Comparison of ENCODE assay signal across 1 cellular context in the genomic region with DNA sequence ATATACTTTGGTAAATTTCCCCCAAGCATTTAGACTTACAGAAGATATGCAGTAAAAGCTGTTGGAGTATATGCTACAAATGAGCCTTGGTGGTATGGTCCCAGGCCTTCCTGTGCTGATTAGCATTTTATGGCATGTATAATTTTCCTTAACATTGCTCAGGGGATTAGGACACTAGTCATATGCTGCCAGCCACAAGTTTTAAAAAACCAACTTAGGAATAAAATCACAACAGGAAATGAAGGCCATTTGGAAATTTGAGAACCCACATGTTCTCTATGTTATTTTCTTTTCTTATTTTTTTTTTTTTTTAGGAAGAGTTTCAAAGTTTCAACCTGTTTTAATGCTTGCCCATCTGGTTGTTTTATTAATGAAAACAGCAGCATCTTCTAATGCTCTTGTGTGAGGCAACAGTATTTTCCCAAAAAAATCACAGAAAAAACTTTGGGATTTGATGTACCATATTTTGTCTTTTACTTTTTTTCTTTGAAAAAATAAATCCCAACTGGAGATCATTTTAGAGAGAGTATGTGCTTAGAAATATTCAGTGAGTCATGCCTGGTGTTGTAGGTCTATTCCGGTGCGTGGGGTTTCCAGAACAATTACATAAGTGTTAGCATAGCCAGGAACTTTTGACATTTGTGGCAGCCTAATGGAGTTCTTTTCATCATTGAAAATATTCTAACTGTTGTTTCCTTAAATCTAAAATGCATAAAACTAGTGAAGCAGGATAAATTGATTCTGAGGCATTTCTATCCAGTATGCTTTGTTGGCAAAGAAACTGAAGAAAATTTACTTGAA.
A peak's percentile ranks its signal among the peaks of the same experiment; 100 is the strongest.
TF ChIP-seq lines count a peak whose summit lies in the region.

No MANE protein-coding gene starts in this region.

TF ChIP-seq in SK-N-SH, 30 proteins besides CTCF, POLR2A, EP300 and RAD21 (continued from another document):
- TF ChIP-seq SIN3A (IDR thresholded peaks at IDR 0.05; ENCODE audit: borderline replicate concordance, low read depth, low read length), result no peak
- no peak for TF ChIP-seq YY1 (IDR thresholded peaks at IDR 0.05; ENCODE audit: low read depth)
- TF ChIP-seq FOXJ3 (CRISPR knock-in tag; IDR thresholded peaks at IDR 0.05), result no peak
- no peak for TF ChIP-seq TAF1 (IDR thresholded peaks at IDR 0.05; ENCODE audit: borderline replicate concordance, low read depth, low read length)
- peak; percentile 29; the same call in 1 of the 2 replicates for TF ChIP-seq POLR2AphosphoS5 (IDR thresholded peaks at IDR 0.05; ENCODE audit: low read depth, low read length)
- TF ChIP-seq, protein P1, sequence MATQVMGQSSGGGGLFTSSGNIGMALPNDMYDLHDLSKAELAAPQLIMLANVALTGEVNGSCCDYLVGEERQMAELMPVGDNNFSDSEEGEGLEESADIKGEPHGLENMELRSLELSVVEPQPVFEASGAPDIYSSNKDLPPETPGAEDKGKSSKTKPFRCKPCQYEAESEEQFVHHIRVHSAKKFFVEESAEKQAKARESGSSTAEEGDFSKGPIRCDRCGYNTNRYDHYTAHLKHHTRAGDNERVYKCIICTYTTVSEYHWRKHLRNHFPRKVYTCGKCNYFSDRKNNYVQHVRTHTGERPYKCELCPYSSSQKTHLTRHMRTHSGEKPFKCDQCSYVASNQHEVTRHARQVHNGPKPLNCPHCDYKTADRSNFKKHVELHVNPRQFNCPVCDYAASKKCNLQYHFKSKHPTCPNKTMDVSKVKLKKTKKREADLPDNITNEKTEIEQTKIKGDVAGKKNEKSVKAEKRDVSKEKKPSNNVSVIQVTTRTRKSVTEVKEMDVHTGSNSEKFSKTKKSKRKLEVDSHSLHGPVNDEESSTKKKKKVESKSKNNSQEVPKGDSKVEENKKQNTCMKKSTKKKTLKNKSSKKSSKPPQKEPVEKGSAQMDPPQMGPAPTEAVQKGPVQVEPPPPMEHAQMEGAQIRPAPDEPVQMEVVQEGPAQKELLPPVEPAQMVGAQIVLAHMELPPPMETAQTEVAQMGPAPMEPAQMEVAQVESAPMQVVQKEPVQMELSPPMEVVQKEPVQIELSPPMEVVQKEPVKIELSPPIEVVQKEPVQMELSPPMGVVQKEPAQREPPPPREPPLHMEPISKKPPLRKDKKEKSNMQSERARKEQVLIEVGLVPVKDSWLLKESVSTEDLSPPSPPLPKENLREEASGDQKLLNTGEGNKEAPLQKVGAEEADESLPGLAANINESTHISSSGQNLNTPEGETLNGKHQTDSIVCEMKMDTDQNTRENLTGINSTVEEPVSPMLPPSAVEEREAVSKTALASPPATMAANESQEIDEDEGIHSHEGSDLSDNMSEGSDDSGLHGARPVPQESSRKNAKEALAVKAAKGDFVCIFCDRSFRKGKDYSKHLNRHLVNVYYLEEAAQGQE (IDR thresholded peaks at IDR 0.05; ENCODE audit: low read depth, low read length), result no peak
- no peak for TF ChIP-seq GABPA (IDR thresholded peaks at IDR 0.05; ENCODE audit: low read depth)
- TF ChIP-seq EZH2phosphoT487 (IDR thresholded peaks at IDR 0.05; ENCODE audit: borderline replicate concordance, low read depth), result no peak
- no peak for TF ChIP-seq FOXM1 (IDR thresholded peaks at IDR 0.05; ENCODE audit: low read depth)
- TF ChIP-seq ELF1 (IDR thresholded peaks at IDR 0.05), result no peak
- TF ChIP-seq FOSL2 (IDR thresholded peaks at IDR 0.05; ENCODE audit: borderline replicate concordance, low read depth), result peak; percentile 70; the same call in 1 of the 2 replicates
- TF ChIP-seq TEAD4 (IDR thresholded peaks at IDR 0.05; ENCODE audit: borderline replicate concordance, insufficient read depth), result no peak
- TF ChIP-seq, protein P2, sequence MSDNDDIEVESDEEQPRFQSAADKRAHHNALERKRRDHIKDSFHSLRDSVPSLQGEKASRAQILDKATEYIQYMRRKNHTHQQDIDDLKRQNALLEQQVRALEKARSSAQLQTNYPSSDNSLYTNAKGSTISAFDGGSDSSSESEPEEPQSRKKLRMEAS (IDR thresholded peaks at IDR 0.05; ENCODE audit: low read depth), result 0 out of 2 replicates have a peak, but pooled peaks have one; percentile 13
- TF ChIP-seq, protein P3, sequence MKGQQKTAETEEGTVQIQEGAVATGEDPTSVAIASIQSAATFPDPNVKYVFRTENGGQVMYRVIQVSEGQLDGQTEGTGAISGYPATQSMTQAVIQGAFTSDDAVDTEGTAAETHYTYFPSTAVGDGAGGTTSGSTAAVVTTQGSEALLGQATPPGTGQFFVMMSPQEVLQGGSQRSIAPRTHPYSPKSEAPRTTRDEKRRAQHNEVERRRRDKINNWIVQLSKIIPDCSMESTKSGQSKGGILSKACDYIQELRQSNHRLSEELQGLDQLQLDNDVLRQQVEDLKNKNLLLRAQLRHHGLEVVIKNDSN (IDR thresholded peaks at IDR 0.05; ENCODE audit: borderline replicate concordance, low read depth), result no peak
- no peak for TF ChIP-seq MXI1 (IDR thresholded peaks at IDR 0.05; ENCODE audit: low read depth, low read length)
- TF ChIP-seq NRF1 (IDR thresholded peaks at IDR 0.05; ENCODE audit: low read depth, low read length), result no peak
- peak; percentile 7; the same call in 1 of the 2 replicates for TF ChIP-seq NFIC (IDR thresholded peaks at IDR 0.05; ENCODE audit: borderline replicate concordance)
- TF ChIP-seq SMC3 (IDR thresholded peaks at IDR 0.05; ENCODE audit: low read depth, low read length), result no peak
- TF ChIP-seq JUND (IDR thresholded peaks at IDR 0.05), result peak; percentile 62
- TF ChIP-seq MEF2A (IDR thresholded peaks at IDR 0.05; ENCODE audit: borderline replicate concordance, low read depth), result no peak
- TF ChIP-seq RCOR1 (IDR thresholded peaks at IDR 0.05; ENCODE audit: low read length), result no peak
- TF ChIP-seq, protein P4, sequence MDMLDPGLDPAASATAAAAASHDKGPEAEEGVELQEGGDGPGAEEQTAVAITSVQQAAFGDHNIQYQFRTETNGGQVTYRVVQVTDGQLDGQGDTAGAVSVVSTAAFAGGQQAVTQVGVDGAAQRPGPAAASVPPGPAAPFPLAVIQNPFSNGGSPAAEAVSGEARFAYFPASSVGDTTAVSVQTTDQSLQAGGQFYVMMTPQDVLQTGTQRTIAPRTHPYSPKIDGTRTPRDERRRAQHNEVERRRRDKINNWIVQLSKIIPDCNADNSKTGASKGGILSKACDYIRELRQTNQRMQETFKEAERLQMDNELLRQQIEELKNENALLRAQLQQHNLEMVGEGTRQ (IDR thresholded peaks at IDR 0.05; ENCODE audit: borderline replicate concordance, low read depth, low read length), result no peak
- TF ChIP-seq, protein P5, sequence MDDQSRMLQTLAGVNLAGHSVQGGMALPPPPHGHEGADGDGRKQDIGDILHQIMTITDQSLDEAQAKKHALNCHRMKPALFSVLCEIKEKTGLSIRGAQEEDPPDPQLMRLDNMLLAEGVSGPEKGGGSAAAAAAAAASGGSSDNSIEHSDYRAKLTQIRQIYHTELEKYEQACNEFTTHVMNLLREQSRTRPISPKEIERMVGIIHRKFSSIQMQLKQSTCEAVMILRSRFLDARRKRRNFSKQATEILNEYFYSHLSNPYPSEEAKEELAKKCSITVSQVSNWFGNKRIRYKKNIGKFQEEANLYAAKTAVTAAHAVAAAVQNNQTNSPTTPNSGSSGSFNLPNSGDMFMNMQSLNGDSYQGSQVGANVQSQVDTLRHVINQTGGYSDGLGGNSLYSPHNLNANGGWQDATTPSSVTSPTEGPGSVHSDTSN (IDR thresholded peaks at IDR 0.05), result peak; percentile 42; the same call in 1 of the 2 replicates
- TF ChIP-seq CHD2 (IDR thresholded peaks at IDR 0.05; ENCODE audit: low read length, partially characterized antibody), result no peak
- peak; percentile 54 for TF ChIP-seq TCF12 (IDR thresholded peaks at IDR 0.05)
- TF ChIP-seq RXRA (IDR thresholded peaks at IDR 0.05; ENCODE audit: borderline replicate concordance, low read depth), result no peak; the same call in 1 of the 2 replicates
- TF ChIP-seq, protein P6, sequence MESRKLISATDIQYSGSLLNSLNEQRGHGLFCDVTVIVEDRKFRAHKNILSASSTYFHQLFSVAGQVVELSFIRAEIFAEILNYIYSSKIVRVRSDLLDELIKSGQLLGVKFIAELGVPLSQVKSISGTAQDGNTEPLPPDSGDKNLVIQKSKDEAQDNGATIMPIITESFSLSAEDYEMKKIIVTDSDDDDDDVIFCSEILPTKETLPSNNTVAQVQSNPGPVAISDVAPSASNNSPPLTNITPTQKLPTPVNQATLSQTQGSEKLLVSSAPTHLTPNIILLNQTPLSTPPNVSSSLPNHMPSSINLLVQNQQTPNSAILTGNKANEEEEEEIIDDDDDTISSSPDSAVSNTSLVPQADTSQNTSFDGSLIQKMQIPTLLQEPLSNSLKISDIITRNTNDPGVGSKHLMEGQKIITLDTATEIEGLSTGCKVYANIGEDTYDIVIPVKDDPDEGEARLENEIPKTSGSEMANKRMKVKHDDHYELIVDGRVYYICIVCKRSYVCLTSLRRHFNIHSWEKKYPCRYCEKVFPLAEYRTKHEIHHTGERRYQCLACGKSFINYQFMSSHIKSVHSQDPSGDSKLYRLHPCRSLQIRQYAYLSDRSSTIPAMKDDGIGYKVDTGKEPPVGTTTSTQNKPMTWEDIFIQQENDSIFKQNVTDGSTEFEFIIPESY (IDR thresholded peaks at IDR 0.05; ENCODE audit: borderline replicate concordance, low read depth), result no peak
